1 cellular context compared by ENCODE assay signal in the genomic region with DNA sequence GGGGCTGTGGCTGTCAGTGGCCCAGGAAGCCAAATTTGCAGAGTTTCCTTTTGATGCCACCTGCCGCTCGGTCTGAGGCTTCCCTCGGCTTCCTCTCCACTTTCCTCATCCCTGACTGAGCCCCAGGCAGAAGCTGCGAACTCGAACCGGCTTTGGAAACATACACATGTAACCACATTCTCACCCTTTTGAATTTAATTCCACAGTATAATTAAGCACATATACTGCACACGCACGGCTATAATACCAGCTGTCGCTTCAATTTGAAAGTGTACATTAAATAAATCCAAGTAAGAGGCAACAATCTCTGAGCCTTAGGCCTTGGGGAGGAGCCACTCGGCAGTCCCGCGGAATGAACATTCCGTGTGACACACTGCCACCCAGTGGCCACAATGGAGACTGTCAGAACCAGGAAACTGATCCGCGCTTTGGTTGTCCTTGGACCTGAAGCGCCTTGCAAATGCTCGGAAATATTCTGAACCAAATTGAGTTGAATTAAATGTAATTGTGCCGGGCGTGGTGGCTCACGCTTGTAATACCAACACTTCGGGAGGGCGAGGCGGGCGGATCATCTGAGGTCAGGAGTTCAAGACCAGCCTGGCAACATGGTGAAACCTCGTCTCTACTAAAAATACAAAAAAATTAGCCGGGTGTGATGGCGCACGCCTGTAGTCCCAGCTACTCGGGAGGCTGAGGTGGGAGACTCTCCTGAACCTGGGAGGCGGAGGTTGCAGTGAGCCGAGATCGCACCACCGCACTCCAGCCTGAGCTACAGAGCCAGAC.
TF ChIP-seq lines count a peak whose summit lies in the region.

No MANE protein-coding gene starts in this region.

TF ChIP-seq in IMR-90, 13 proteins besides CTCF, POLR2A, EP300 and RAD21:
- TF ChIP-seq MAZ (IDR thresholded peaks at IDR 0.05; ENCODE audit: borderline replicate concordance, low read depth, low read length) (0 out of 2 replicates have a peak, but pooled peaks have one; percentile 13), SMC3 (IDR thresholded peaks at IDR 0.05; ENCODE audit: low read depth, low read length) (peak; percentile 50), CHD1 (IDR thresholded peaks at IDR 0.05; ENCODE audit: low read depth, low read length) (no peak)
- TF ChIP-seq, protein P1, sequence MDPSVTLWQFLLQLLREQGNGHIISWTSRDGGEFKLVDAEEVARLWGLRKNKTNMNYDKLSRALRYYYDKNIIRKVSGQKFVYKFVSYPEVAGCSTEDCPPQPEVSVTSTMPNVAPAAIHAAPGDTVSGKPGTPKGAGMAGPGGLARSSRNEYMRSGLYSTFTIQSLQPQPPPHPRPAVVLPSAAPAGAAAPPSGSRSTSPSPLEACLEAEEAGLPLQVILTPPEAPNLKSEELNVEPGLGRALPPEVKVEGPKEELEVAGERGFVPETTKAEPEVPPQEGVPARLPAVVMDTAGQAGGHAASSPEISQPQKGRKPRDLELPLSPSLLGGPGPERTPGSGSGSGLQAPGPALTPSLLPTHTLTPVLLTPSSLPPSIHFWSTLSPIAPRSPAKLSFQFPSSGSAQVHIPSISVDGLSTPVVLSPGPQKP (IDR thresholded peaks at IDR 0.05; ENCODE audit: borderline replicate concordance, low read depth, low read length), result no peak
TF ChIP-seq in IMR-90: peak in this region for 2.
